14 cellular contexts compared by ENCODE assay signal in genomic region chr6:152054441-152054840, GRCh38.
A peak's percentile ranks its signal among the peaks of the same experiment; 100 is the strongest.
DNase-seq lines count a peak whose midpoint lies in the region; ATAC-seq and TF ChIP-seq lines count a peak whose summit lies in the region.
"Had no signal": no experiment of that assay in that cellular context is flagged by ENCODE, and none has a peak within 500 bp of the region (broad histone marks: within the 10 kb centered on the region; RNA-seq: fewer than 3 reads in every experiment).

No MANE protein-coding gene starts in this region.

- peaks cover 25% of the 10 kb centered on the region for H3K4me1 ChIP-seq in PC-9 (replicated peaks; ENCODE audit: insufficient read depth)
- no peaks in the 10 kb centered on the region for H3K4me1 ChIP-seq in colonic mucosa
- H3K4me1 ChIP-seq: adrenal gland had no signal

- peak overlapping the region; percentile 43; the same call in 1 of the 2 replicates for H3K4me3 ChIP-seq in PC-9
- H3K4me3 ChIP-seq in foreskin fibroblast (ENCODE audit: low read depth in 1 of 2, low read length in 2 of 2): no peak overlapping the region
- H3K4me3 ChIP-seq in colonic mucosa: no peak overlapping the region
- H3K4me3 ChIP-seq: adrenal gland, GM12878 had no signal

- CTCF ChIA-PET in activated CD4-positive, alpha-beta T cell treated with anti-CD3 and anti-CD28 coated beads for 36 hours (lab: Charles Lee): no interaction called here
- CTCF ChIA-PET in PC-9 (lab: Charles Lee): no interaction called here

- no peaks in the 10 kb centered on the region for H3K79me2 ChIP-seq in PC-9 (ENCODE audit: low read depth)

- peaks cover 2% of the 10 kb centered on the region for H3K27me3 Mint-ChIP-seq in activated CD4-positive, alpha-beta T cell treated with anti-CD3 and anti-CD28 coated beads for 36 hours
- H3K27me3 Mint-ChIP-seq in natural killer cell (ENCODE audit: low read depth in 2 of 2): peaks cover 2 to 19% of the 10 kb centered on the region in 2 donors
- H3K27me3 Mint-ChIP-seq: activated B cell treated with CpG ODN at 0.5 μM for 24 hours had no signal

- no peaks in the 10 kb centered on the region for H3K36me3 Mint-ChIP-seq in activated CD4-positive, alpha-beta T cell treated with anti-CD3 and anti-CD28 coated beads for 36 hours (ENCODE audit: low read depth)
- no peaks in the 10 kb centered on the region for H3K36me3 Mint-ChIP-seq in stimulated activated effector memory CD8-positive, alpha-beta T cell treated with anti-CD3 and anti-CD28 coated beads, Interleukin-12 subunit alpha, Interleukin-12 subunit beta, amount 100 ng/mL, for 72 hours
- H3K36me3 Mint-ChIP-seq in natural killer cell: no peaks in the 10 kb centered on the region

- peak; percentile 33 for ATAC-seq in activated CD4-positive, alpha-beta T cell treated with anti-CD3 and anti-CD28 coated beads for 36 hours
- ATAC-seq in stimulated activated effector memory CD8-positive, alpha-beta T cell treated with anti-CD3 and anti-CD28 coated beads, Interleukin-12 subunit alpha, Interleukin-12 subunit beta, amount 100 ng/mL, for 72 hours: peak; percentile 77
- no peak for ATAC-seq in natural killer cell
- ATAC-seq: GM12878 had no signal

- H3K9me3 ChIP-seq in PC-9 (ENCODE audit: insufficient read depth, low read depth) (peaks cover 20% of the 10 kb centered on the region), colonic mucosa (no peaks in the 10 kb centered on the region)
- H3K9me3 ChIP-seq: adrenal gland had no signal

- intact Hi-C loops in activated CD4-positive, alpha-beta T cell treated with anti-CD3 and anti-CD28 coated beads for 36 hours (cut with DNase I, micrococcal nuclease): no loop called here
- intact Hi-C loops in PC-9 (cut with micrococcal nuclease; ENCODE audit: unreplicated experiment) (loop anchor here (1.0 to 5.0 kb wide), 3 partner anchors 43 to 290 kb away; no protein-coding TSS in a partner anchor), natural killer cell (cut with micrococcal nuclease) (no loop called here), colonic mucosa (cut with DNase I) (no loop called here)

- peak overlapping the region; percentile 71 for H3K4me2 ChIP-seq in PC-9

- H3K4me1 Mint-ChIP-seq in activated CD4-positive, alpha-beta T cell treated with anti-CD3 and anti-CD28 coated beads for 36 hours: peaks cover 3% of the 10 kb centered on the region
- no peaks in the 10 kb centered on the region for H3K4me1 Mint-ChIP-seq in stimulated activated effector memory CD8-positive, alpha-beta T cell treated with anti-CD3 and anti-CD28 coated beads, Interleukin-12 subunit alpha, Interleukin-12 subunit beta, amount 100 ng/mL, for 72 hours
- no peaks in the 10 kb centered on the region for H3K4me1 Mint-ChIP-seq in natural killer cell
- H3K4me1 Mint-ChIP-seq: activated B cell treated with CpG ODN at 0.5 μM for 24 hours had no signal

- peak overlapping the region; percentile 79 for H2AFZ ChIP-seq in PC-9

- BruUV-seq in PC-9 (replicated peaks; lab: Mats Ljungman, UMichigan): no TSS peak

- POLR2A ChIA-PET in activated CD4-positive, alpha-beta T cell treated with anti-CD3 and anti-CD28 coated beads for 36 hours (lab: Charles Lee): no interaction called here
- POLR2A ChIA-PET in PC-9 (lab: Charles Lee; ENCODE audit: unreplicated experiment): no interaction called here

- no peaks in the 10 kb centered on the region for H3K9me3 Mint-ChIP-seq in activated CD4-positive, alpha-beta T cell treated with anti-CD3 and anti-CD28 coated beads for 36 hours (ENCODE audit: low read depth)
- H3K9me3 Mint-ChIP-seq in stimulated activated effector memory CD8-positive, alpha-beta T cell treated with anti-CD3 and anti-CD28 coated beads, Interleukin-12 subunit alpha, Interleukin-12 subunit beta, amount 100 ng/mL, for 72 hours: no peaks in the 10 kb centered on the region
- H3K9me3 Mint-ChIP-seq in natural killer cell: no peaks in the 10 kb centered on the region
- H3K9me3 Mint-ChIP-seq: activated B cell treated with CpG ODN at 0.5 μM for 24 hours had no signal

- TF ChIP-seq CTCF in PC-9 (conservative IDR thresholded peaks at IDR 0.05) (no peak), foreskin fibroblast (IDR thresholded peaks at IDR 0.05; ENCODE audit: low read depth, low read length) (no peak), natural killer cell (IDR thresholded peaks at IDR 0.05) (no peak), colonic mucosa (IDR thresholded peaks at IDR 0.05) (no peak)

- peaks cover 18% of the 10 kb centered on the region for H3F3A ChIP-seq in PC-9 (ENCODE audit: insufficient read depth, low read depth)

- no peak for DNase-seq in activated CD4-positive, alpha-beta T cell treated with anti-CD3 and anti-CD28 coated beads for 36 hours
- DNase-seq in activated CD4-positive, alpha-beta T cell treated with anti-CD3 and anti-CD28 coated beads for 48 hours: no peak
- peak; percentile 15 to 88 for DNase-seq in PC-9
- peak; percentile 51 to 67 for DNase-seq in foreskin fibroblast
- no peak for DNase-seq in stimulated activated effector memory CD8-positive, alpha-beta T cell treated with anti-CD3 and anti-CD28 coated beads, Interleukin-12 subunit alpha, Interleukin-12 subunit beta, amount 100 ng/mL, for 72 hours (ENCODE audit: low spot score in 2 of 2)
- DNase-seq in natural killer cell: no peak
- no peak for DNase-seq in colonic mucosa
- no peak for DNase-seq in NCI-H146 treated with DMSO at 0.1 percent for 48 hours (lab: John Stamatoyannopoulos, UW; ENCODE audit: unreplicated experiment)
- DNase-seq: activated B cell treated with CpG ODN at 0.5 μM for 24 hours, adrenal gland, DMS 273 treated with DMSO at 0.1 percent for 48 hours, head of caudate nucleus, NCI-H774 had no signal

- H3K27me3 ChIP-seq in PC-9 (ENCODE audit: insufficient read depth, low read depth): no peaks in the 10 kb centered on the region
- no peaks in the 10 kb centered on the region for H3K27me3 ChIP-seq in colonic mucosa
- H3K27me3 ChIP-seq: adrenal gland had no signal

- H3K27ac Mint-ChIP-seq in activated CD4-positive, alpha-beta T cell treated with anti-CD3 and anti-CD28 coated beads for 36 hours: no peak overlapping the region
- H3K27ac Mint-ChIP-seq in stimulated activated effector memory CD8-positive, alpha-beta T cell treated with anti-CD3 and anti-CD28 coated beads, Interleukin-12 subunit alpha, Interleukin-12 subunit beta, amount 100 ng/mL, for 72 hours: no peak overlapping the region
- no peak overlapping the region for H3K27ac Mint-ChIP-seq in natural killer cell
- H3K27ac Mint-ChIP-seq: activated B cell treated with CpG ODN at 0.5 μM for 24 hours had no signal

- H3K9me2 ChIP-seq in PC-9 (ENCODE audit: insufficient read depth): no peaks in the 10 kb centered on the region

- no peaks in the 10 kb centered on the region for H4K20me1 ChIP-seq in PC-9 (ENCODE audit: insufficient read depth)

- H3K9ac ChIP-seq in colonic mucosa (ENCODE audit: low read depth in 2 of 2, low read length in 2 of 2): no peak overlapping the region

- peak overlapping the region; percentile 75 for H3K27ac ChIP-seq in PC-9
- no peak overlapping the region for H3K27ac ChIP-seq in colonic mucosa
- H3K27ac ChIP-seq: adrenal gland had no signal

- H3K36me3 ChIP-seq in PC-9 (ENCODE audit: low read depth): peaks cover 6% of the 10 kb centered on the region
- no peaks in the 10 kb centered on the region for H3K36me3 ChIP-seq in colonic mucosa
- H3K36me3 ChIP-seq: adrenal gland had no signal

- no peak overlapping the region for H3K4me3 Mint-ChIP-seq in activated CD4-positive, alpha-beta T cell treated with anti-CD3 and anti-CD28 coated beads for 36 hours
- no peak overlapping the region for H3K4me3 Mint-ChIP-seq in stimulated activated effector memory CD8-positive, alpha-beta T cell treated with anti-CD3 and anti-CD28 coated beads, Interleukin-12 subunit alpha, Interleukin-12 subunit beta, amount 100 ng/mL, for 72 hours
- no peak overlapping the region for H3K4me3 Mint-ChIP-seq in natural killer cell
- H3K4me3 Mint-ChIP-seq: activated B cell treated with CpG ODN at 0.5 μM for 24 hours had no signal

Comparison
In these comparisons a context has a peak if more than half of its experiments do, and no peak if none do; other contexts are left out.
1. ATAC-seq: peak in activated CD4-positive, alpha-beta T cell treated with anti-CD3 and anti-CD28 coated beads for 36 hours (single experiment) and stimulated activated effector memory CD8-positive, alpha-beta T cell treated with anti-CD3 and anti-CD28 coated beads, Interleukin-12 subunit alpha, Interleukin-12 subunit beta, amount 100 ng/mL, for 72 hours (single experiment); none in natural killer cell (0 of 3).
2. DNase-seq: peak in PC-9 (2 of 2) and foreskin fibroblast (2 of 2); none in activated CD4-positive, alpha-beta T cell treated with anti-CD3 and anti-CD28 coated beads for 36 hours (single experiment), activated CD4-positive, alpha-beta T cell treated with anti-CD3 and anti-CD28 coated beads for 48 hours (single experiment), stimulated activated effector memory CD8-positive, alpha-beta T cell treated with anti-CD3 and anti-CD28 coated beads, Interleukin-12 subunit alpha, Interleukin-12 subunit beta, amount 100 ng/mL, for 72 hours (0 of 2), natural killer cell (single experiment), colonic mucosa (single experiment) and NCI-H146 treated with DMSO at 0.1 percent for 48 hours (single experiment).